8 cellular contexts compared by ENCODE assay signal in the genomic region with DNA sequence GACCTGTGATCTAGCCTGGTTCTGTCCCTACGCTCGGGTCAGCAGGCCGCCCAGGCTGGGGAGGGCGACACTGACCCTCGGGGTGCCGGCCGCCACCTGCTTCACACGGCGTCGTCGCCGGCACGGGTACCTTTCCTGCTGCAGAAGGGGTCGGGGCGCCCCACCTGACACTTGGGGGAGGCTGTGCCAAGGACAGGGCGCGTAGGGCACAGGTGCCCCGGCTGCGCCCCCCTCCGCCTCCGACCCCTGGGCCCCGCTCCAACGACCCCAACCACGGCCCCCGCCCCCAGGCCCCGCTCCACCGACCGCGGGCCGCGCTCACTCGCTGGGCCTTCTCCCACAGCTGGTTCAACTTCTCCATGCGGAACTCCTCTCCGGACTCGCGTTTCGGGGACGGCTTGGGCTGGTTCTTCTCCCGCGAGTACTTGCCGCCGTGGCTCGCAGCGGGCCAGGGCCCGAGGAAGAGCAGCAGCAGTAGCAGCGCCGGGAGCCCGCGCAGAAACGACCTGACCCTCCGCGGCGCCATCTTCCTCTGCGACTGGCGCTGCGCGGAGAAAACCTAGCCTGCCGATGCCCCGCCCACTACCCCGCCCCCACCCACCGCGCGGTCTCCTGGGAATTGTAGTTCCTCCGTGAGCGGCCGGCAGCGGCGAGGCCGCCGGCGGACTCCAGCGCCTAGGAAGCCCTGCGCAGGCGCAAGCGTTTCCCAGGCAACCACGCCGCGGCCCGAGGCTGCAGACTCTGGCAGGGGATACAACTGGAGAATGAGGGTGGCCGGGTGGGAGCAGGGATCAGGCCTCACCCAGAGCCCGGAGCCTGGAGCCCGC. TPM values are rescaled to one million over a fixed set of nuclear protein-coding genes. Genes with fewer than 3 reads are reported as not detected.
DNase-seq lines count a peak whose midpoint lies in the region; ATAC-seq, FAIRE-seq and TF ChIP-seq lines count a peak whose summit lies in the region.

LRPAP1 (minus strand) TSS at position 536 of the 827 bp plus-strand sequence; CDS start at position 526, 10 bp downstream.

- H4K20me1 ChIP-seq in KMS-11 (ENCODE audit: insufficient read depth), result no peaks in the 10 kb centered on the region
- H4K20me1 ChIP-seq in fibroblast of lung (ENCODE audit: control insufficient read depth, extremely low read depth, insufficient read depth, low read length), result no peaks in the 10 kb centered on the region

- peak within 1 kb of the TSS; percentile 73 for H3K4me2 ChIP-seq in KMS-11
- H3K4me2 ChIP-seq in fibroblast of lung (ENCODE audit: extremely low read depth, insufficient read depth, low read length), result peak within 1 kb of the TSS; percentile 97

- H2AFZ ChIP-seq in KMS-11 (ENCODE audit: low read depth) (peak within 1 kb of the TSS; percentile 30; the same call in 1 of the 2 replicates), fibroblast of lung (ENCODE audit: low read length) (peak within 1 kb of the TSS; percentile 73)

- H3K79me2 ChIP-seq in KMS-11 (ENCODE audit: insufficient read depth, low read depth), result peaks cover 6% of the 10 kb centered on the region; the same call in 1 of the 2 replicates
- peaks cover 13% of the 10 kb centered on the region for H3K79me2 ChIP-seq in fibroblast of lung (ENCODE audit: control insufficient read depth, insufficient read depth, low read length)

- H3K4me1 ChIP-seq in KMS-11 (ENCODE audit: low read depth, poor library complexity, severe bottlenecking), result no peaks in the 10 kb centered on the region
- peaks cover 6% of the 10 kb centered on the region for H3K4me1 ChIP-seq in fibroblast of lung (ENCODE audit: control insufficient read depth, extremely low read depth, insufficient read depth, low read length)
- H3K4me1 ChIP-seq in naive thymus-derived CD4-positive, alpha-beta T cell (ENCODE audit: control insufficient read depth in 2 of 2, insufficient read depth in 2 of 2, low read length in 2 of 2), result peaks cover 16 to 32% of the 10 kb centered on the region in 2 donors

- FAIRE-seq in RCC 7860 (lab: Jason Lieb, UNC), result no peak

- TF ChIP-seq CTCF in KMS-11 (conservative IDR thresholded peaks at IDR 0.05; ENCODE audit: low read depth, low read length) (no peak), fibroblast of lung (conservative IDR thresholded peaks at IDR 0.05 in 1 of 2, IDR thresholded peaks at IDR 0.05 in 1 of 2; ENCODE audit: low read depth in 1 of 2, low read length in 2 of 2) (no peak)

- H3K27ac Mint-ChIP-seq in activated T-helper 1 cell treated with anti-CD3 and anti-CD28 coated beads, Interleukin-12 subunit alpha, Interleukin-12 subunit beta, Interleukin-2, Interleukin-4 antibody, amounts not matched to agents 30 ng/mL and 10 ng/mL and 1 ng/mL, durations not matched to agents 14 hours and 24 hours and 36 hours, result peak within 1 kb of the TSS; percentile 95
- H3K27ac Mint-ChIP-seq in naive thymus-derived CD4-positive, alpha-beta T cell, result peak within 1 kb of the TSS; percentile 91 to 99 (median 95)
- peak within 1 kb of the TSS; percentile 99 for H3K27ac Mint-ChIP-seq in stimulated activated naive B cell treated with anti-CD40 and anti-IgM and Interleukin-4, amounts not matched to agents 10 μg/mL and 1 μg/mL and 100 μg/mL, for 72 hours

- peak within 1 kb of the TSS; percentile 99 for H3K4me3 Mint-ChIP-seq in activated T-helper 1 cell treated with anti-CD3 and anti-CD28 coated beads, Interleukin-12 subunit alpha, Interleukin-12 subunit beta, Interleukin-2, Interleukin-4 antibody, amounts not matched to agents 30 ng/mL and 10 ng/mL and 1 ng/mL, durations not matched to agents 14 hours and 24 hours and 36 hours
- peak within 1 kb of the TSS; percentile 95 to 100 (median 99) for H3K4me3 Mint-ChIP-seq in naive thymus-derived CD4-positive, alpha-beta T cell
- peak within 1 kb of the TSS; percentile 99 to 100 for H3K4me3 Mint-ChIP-seq in stimulated activated naive B cell treated with anti-CD40 and anti-IgM and Interleukin-4, amounts not matched to agents 10 μg/mL and 1 μg/mL and 100 μg/mL, for 72 hours

- CTCF ChIA-PET in naive thymus-derived CD4-positive, alpha-beta T cell (lab: Charles Lee), result no interaction called here

- no peaks in the 10 kb centered on the region for H3K36me3 ChIP-seq in KMS-11 (ENCODE audit: insufficient read depth)
- no peaks in the 10 kb centered on the region for H3K36me3 ChIP-seq in fibroblast of lung (ENCODE audit: control insufficient read depth, insufficient read depth, low read length)
- H3K36me3 ChIP-seq in naive thymus-derived CD4-positive, alpha-beta T cell (ENCODE audit: control insufficient read depth in 2 of 3, insufficient read depth in 3 of 3, low read length in 3 of 3), result peaks cover 0 to 27% (median 4%) of the 10 kb centered on the region in 3 experiments

- ATAC-seq in GM21717 (IDR thresholded peaks at IDR 0.05; ENCODE audit: unreplicated experiment), result peak; percentile 79
- peak; percentile 96 for ATAC-seq in naive thymus-derived CD4-positive, alpha-beta T cell
- peak; percentile 78 to 85 for ATAC-seq in stimulated activated naive B cell treated with anti-CD40 and anti-IgM and Interleukin-4, amounts not matched to agents 10 μg/mL and 1 μg/mL and 100 μg/mL, for 72 hours (replicated peaks)

- POLR2A ChIA-PET in naive thymus-derived CD4-positive, alpha-beta T cell (lab: Charles Lee), result interaction anchor here (0.5 kb wide), 1 partner anchor 1042 kb away, joined by 4 read pairs; no protein-coding TSS in a partner anchor

- H3K9me3 ChIP-seq in fibroblast of lung (ENCODE audit: control insufficient read depth, insufficient read depth, low read depth, low read length), result no peaks in the 10 kb centered on the region
- no peaks in the 10 kb centered on the region for H3K9me3 ChIP-seq in naive thymus-derived CD4-positive, alpha-beta T cell (ENCODE audit: control insufficient read depth in 2 of 3, low read length in 3 of 3)

- H3K36me3 Mint-ChIP-seq in activated T-helper 1 cell treated with anti-CD3 and anti-CD28 coated beads, Interleukin-12 subunit alpha, Interleukin-12 subunit beta, Interleukin-2, Interleukin-4 antibody, amounts not matched to agents 30 ng/mL and 10 ng/mL and 1 ng/mL, durations not matched to agents 14 hours and 24 hours and 36 hours (ENCODE audit: low read depth), result peaks cover 8% of the 10 kb centered on the region
- H3K36me3 Mint-ChIP-seq in naive thymus-derived CD4-positive, alpha-beta T cell, result peaks cover 0 to 5% (median 3%) of the 10 kb centered on the region in 5 donors
- peaks cover 14 to 20% of the 10 kb centered on the region in 2 donors for H3K36me3 Mint-ChIP-seq in stimulated activated naive B cell treated with anti-CD40 and anti-IgM and Interleukin-4, amounts not matched to agents 10 μg/mL and 1 μg/mL and 100 μg/mL, for 72 hours

- H3K4me1 Mint-ChIP-seq in activated T-helper 1 cell treated with anti-CD3 and anti-CD28 coated beads, Interleukin-12 subunit alpha, Interleukin-12 subunit beta, Interleukin-2, Interleukin-4 antibody, amounts not matched to agents 30 ng/mL and 10 ng/mL and 1 ng/mL, durations not matched to agents 14 hours and 24 hours and 36 hours (ENCODE audit: low read depth), result peaks cover 23% of the 10 kb centered on the region
- peaks cover 18 to 50% (median 39%) of the 10 kb centered on the region in 7 donors for H3K4me1 Mint-ChIP-seq in naive thymus-derived CD4-positive, alpha-beta T cell
- H3K4me1 Mint-ChIP-seq in stimulated activated naive B cell treated with anti-CD40 and anti-IgM and Interleukin-4, amounts not matched to agents 10 μg/mL and 1 μg/mL and 100 μg/mL, for 72 hours, result peaks cover 29 to 53% of the 10 kb centered on the region in 2 donors

- H3K27me3 ChIP-seq in KMS-11 (ENCODE audit: insufficient read depth, low read depth) (peaks cover 3% of the 10 kb centered on the region; the same call in 1 of the 2 replicates), fibroblast of lung (ENCODE audit: control insufficient read depth, insufficient read depth, low read length) (no peaks in the 10 kb centered on the region)
- H3K27me3 ChIP-seq in naive thymus-derived CD4-positive, alpha-beta T cell (ENCODE audit: control insufficient read depth in 2 of 2, insufficient read depth in 2 of 2, low read length in 2 of 2), result no peaks in the 10 kb centered on the region

- H3K9me3 Mint-ChIP-seq in activated T-helper 1 cell treated with anti-CD3 and anti-CD28 coated beads, Interleukin-12 subunit alpha, Interleukin-12 subunit beta, Interleukin-2, Interleukin-4 antibody, amounts not matched to agents 30 ng/mL and 10 ng/mL and 1 ng/mL, durations not matched to agents 14 hours and 24 hours and 36 hours, result peaks cover 5% of the 10 kb centered on the region
- H3K9me3 Mint-ChIP-seq in naive thymus-derived CD4-positive, alpha-beta T cell, result peaks cover 0 to 11% (median 5%) of the 10 kb centered on the region in 11 donors
- peaks cover 0 to 4% of the 10 kb centered on the region in 2 donors for H3K9me3 Mint-ChIP-seq in stimulated activated naive B cell treated with anti-CD40 and anti-IgM and Interleukin-4, amounts not matched to agents 10 μg/mL and 1 μg/mL and 100 μg/mL, for 72 hours

- peaks cover 10% of the 10 kb centered on the region for H3K27me3 Mint-ChIP-seq in activated T-helper 1 cell treated with anti-CD3 and anti-CD28 coated beads, Interleukin-12 subunit alpha, Interleukin-12 subunit beta, Interleukin-2, Interleukin-4 antibody, amounts not matched to agents 30 ng/mL and 10 ng/mL and 1 ng/mL, durations not matched to agents 14 hours and 24 hours and 36 hours (ENCODE audit: insufficient read depth)
- peaks cover 5 to 10% (median 6%) of the 10 kb centered on the region in 5 donors for H3K27me3 Mint-ChIP-seq in naive thymus-derived CD4-positive, alpha-beta T cell
- peaks cover 0 to 15% of the 10 kb centered on the region in 2 donors for H3K27me3 Mint-ChIP-seq in stimulated activated naive B cell treated with anti-CD40 and anti-IgM and Interleukin-4, amounts not matched to agents 10 μg/mL and 1 μg/mL and 100 μg/mL, for 72 hours

- H3K4me3 ChIP-seq in KMS-11 (IDR thresholded peaks at IDR 0.05; ENCODE audit: insufficient read depth, low read depth, low read length) (peak within 1 kb of the TSS; percentile 44), fibroblast of lung (replicated peaks in 1 of 4; ENCODE audit: control extremely low read depth in 1 of 4, insufficient read depth in 1 of 4, low read depth in 3 of 4, low read length in 4 of 4) (peak within 1 kb of the TSS; percentile 56 to 89 (median 72))
- H3K4me3 ChIP-seq in naive thymus-derived CD4-positive, alpha-beta T cell (ENCODE audit: low read length), result peak within 1 kb of the TSS; percentile 83

- H3K9ac ChIP-seq in KMS-11, result peak within 1 kb of the TSS; percentile 69; the same call in 1 of the 2 replicates
- peak within 1 kb of the TSS; percentile 76 for H3K9ac ChIP-seq in fibroblast of lung (ENCODE audit: insufficient read depth, low read length)

- DNase-seq in DMS153 treated with DMSO at 0.1 percent for 48 hours (lab: John Stamatoyannopoulos, UW; ENCODE audit: unreplicated experiment) (peak; percentile 41), RCC 7860 (ENCODE audit: low spot score) (peak; percentile 71), fibroblast of lung (ENCODE audit: low read depth in 2 of 2) (peak; percentile 78 to 87)
- peak; percentile 83 for DNase-seq in activated T-helper 1 cell treated with anti-CD3 and anti-CD28 coated beads, Interleukin-12 subunit alpha, Interleukin-12 subunit beta, Interleukin-2, Interleukin-4 antibody, amounts not matched to agents 30 ng/mL and 10 ng/mL and 1 ng/mL, durations not matched to agents 14 hours and 24 hours and 36 hours (ENCODE audit: low spot score)
- peak; percentile 69 to 92 (median 78) for DNase-seq in naive thymus-derived CD4-positive, alpha-beta T cell
- DNase-seq in stimulated activated naive B cell treated with anti-CD40 and anti-IgM and Interleukin-4, amounts not matched to agents 10 μg/mL and 1 μg/mL and 100 μg/mL, for 72 hours, result peak; percentile 85

- intact Hi-C loops in activated T-helper 1 cell treated with anti-CD3 and anti-CD28 coated beads, Interleukin-12 subunit alpha, Interleukin-12 subunit beta, Interleukin-2, Interleukin-4 antibody, amounts not matched to agents 30 ng/mL and 10 ng/mL and 1 ng/mL, durations not matched to agents 14 hours and 24 hours and 36 hours (cut with micrococcal nuclease), result loop anchor here (1.0 kb wide), 1 partner anchor 458 kb away; the partner anchor contains the start of genes HTT and HTT-AS
- intact Hi-C loops in naive thymus-derived CD4-positive, alpha-beta T cell (cut with micrococcal nuclease), result loop anchor here (1.0 to 5.0 kb wide), 5 partner anchors 230 to 1290 kb away; partner anchors contain the start of genes GRK4 (in 2 of the 2), NOP14 (in 2 of the 2), HAUS3 (in 1 of the 2) and HTT (in 1 of the 2)

- H3K27ac ChIP-seq in KMS-11 (no peak within 1 kb of the TSS), fibroblast of lung (ENCODE audit: insufficient read depth, low read length) (no peak within 1 kb of the TSS)
- peak within 1 kb of the TSS; percentile 84 for H3K27ac ChIP-seq in naive thymus-derived CD4-positive, alpha-beta T cell (ENCODE audit: low read depth, low read length)

RNA-seq across cellular contexts. Expression of gene LRPAP1, which starts in this region (rescaled TPM):
- total RNA-seq in activated T-helper 1 cell treated with anti-CD3 and anti-CD28 coated beads, Interleukin-12 subunit alpha, Interleukin-12 subunit beta, Interleukin-2, Interleukin-4 antibody, amounts not matched to agents 30 ng/mL and 10 ng/mL and 1 ng/mL, durations not matched to agents 14 hours and 24 hours and 36 hours, result 86.4 and 88.1 TPM in 2 replicates
- 20.5 and 62.9 TPM in 2 replicates for total RNA-seq in fibroblast of lung
- polyA plus RNA-seq in fibroblast of lung, result 80.5 and 113 TPM in 2 replicates
- polyA plus RNA-seq in fibroblast of lung (2012), result 141 and 217 TPM in 2 replicates
- polyA minus RNA-seq in fibroblast of lung (ENCODE audit: low replicate concordance), result 15.6 and 28.5 TPM in 2 replicates
- 10 to 100 TPM; 65.2 to 88.6 (median 79.4) TPM for total RNA-seq in naive thymus-derived CD4-positive, alpha-beta T cell
- polyA plus RNA-seq in naive thymus-derived CD4-positive, alpha-beta T cell, result 100 to 1,000 TPM; 103 to 126 TPM
